ENCODE assay signal across 2 cellular contexts in the genomic region with DNA sequence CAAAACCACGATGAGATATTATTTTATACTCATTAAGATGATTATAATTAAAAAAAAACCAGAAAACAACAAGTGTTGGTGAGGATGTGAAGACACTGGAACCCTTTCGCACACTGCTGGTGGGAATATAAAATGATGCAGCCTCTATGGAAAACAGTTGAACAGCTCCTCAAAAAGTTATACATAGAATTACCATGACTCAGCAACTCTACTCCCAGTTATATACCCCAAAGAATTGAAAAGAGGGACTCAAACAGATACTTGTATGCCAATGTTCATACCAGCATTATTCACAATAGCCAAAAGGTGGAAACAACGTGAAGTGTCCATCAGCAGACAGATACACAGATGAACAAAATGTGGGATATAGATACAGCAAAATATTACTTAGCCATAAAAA.
TF ChIP-seq lines count a peak whose summit lies in the region.

No MANE protein-coding gene starts in this region.

TF ChIP-seq in HepG2, 621 proteins besides CTCF, POLR2A, EP300 and RAD21:
- no peak for TF ChIP-seq ZNF775 (CRISPR knock-in tag; IDR thresholded peaks at IDR 0.05; ENCODE audit: borderline replicate concordance)
- TF ChIP-seq ZNF569 (CRISPR knock-in tag; IDR thresholded peaks at IDR 0.05; ENCODE audit: borderline replicate concordance): no peak
- TF ChIP-seq SUZ12 (IDR thresholded peaks at IDR 0.05; ENCODE audit: low read depth, low read length): no peak
- TF ChIP-seq, protein P1, sequence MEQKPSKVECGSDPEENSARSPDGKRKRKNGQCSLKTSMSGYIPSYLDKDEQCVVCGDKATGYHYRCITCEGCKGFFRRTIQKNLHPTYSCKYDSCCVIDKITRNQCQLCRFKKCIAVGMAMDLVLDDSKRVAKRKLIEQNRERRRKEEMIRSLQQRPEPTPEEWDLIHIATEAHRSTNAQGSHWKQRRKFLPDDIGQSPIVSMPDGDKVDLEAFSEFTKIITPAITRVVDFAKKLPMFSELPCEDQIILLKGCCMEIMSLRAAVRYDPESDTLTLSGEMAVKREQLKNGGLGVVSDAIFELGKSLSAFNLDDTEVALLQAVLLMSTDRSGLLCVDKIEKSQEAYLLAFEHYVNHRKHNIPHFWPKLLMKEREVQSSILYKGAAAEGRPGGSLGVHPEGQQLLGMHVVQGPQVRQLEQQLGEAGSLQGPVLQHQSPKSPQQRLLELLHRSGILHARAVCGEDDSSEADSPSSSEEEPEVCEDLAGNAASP (CRISPR knock-in tag; IDR thresholded peaks at IDR 0.05; ENCODE audit: borderline replicate concordance): no peak
- no peak for TF ChIP-seq ZGPAT (CRISPR knock-in tag; IDR thresholded peaks at IDR 0.05)
- no peak for TF ChIP-seq ZFY (CRISPR knock-in tag; IDR thresholded peaks at IDR 0.05)
- TF ChIP-seq REXO4 (CRISPR knock-in tag; IDR thresholded peaks at IDR 0.05; ENCODE audit: borderline replicate concordance): no peak
- no peak for TF ChIP-seq ZNF430 (CRISPR knock-in tag; IDR thresholded peaks at IDR 0.05)
- no peak for TF ChIP-seq ZNF746 (CRISPR knock-in tag; IDR thresholded peaks at IDR 0.05)
- TF ChIP-seq, protein P2, sequence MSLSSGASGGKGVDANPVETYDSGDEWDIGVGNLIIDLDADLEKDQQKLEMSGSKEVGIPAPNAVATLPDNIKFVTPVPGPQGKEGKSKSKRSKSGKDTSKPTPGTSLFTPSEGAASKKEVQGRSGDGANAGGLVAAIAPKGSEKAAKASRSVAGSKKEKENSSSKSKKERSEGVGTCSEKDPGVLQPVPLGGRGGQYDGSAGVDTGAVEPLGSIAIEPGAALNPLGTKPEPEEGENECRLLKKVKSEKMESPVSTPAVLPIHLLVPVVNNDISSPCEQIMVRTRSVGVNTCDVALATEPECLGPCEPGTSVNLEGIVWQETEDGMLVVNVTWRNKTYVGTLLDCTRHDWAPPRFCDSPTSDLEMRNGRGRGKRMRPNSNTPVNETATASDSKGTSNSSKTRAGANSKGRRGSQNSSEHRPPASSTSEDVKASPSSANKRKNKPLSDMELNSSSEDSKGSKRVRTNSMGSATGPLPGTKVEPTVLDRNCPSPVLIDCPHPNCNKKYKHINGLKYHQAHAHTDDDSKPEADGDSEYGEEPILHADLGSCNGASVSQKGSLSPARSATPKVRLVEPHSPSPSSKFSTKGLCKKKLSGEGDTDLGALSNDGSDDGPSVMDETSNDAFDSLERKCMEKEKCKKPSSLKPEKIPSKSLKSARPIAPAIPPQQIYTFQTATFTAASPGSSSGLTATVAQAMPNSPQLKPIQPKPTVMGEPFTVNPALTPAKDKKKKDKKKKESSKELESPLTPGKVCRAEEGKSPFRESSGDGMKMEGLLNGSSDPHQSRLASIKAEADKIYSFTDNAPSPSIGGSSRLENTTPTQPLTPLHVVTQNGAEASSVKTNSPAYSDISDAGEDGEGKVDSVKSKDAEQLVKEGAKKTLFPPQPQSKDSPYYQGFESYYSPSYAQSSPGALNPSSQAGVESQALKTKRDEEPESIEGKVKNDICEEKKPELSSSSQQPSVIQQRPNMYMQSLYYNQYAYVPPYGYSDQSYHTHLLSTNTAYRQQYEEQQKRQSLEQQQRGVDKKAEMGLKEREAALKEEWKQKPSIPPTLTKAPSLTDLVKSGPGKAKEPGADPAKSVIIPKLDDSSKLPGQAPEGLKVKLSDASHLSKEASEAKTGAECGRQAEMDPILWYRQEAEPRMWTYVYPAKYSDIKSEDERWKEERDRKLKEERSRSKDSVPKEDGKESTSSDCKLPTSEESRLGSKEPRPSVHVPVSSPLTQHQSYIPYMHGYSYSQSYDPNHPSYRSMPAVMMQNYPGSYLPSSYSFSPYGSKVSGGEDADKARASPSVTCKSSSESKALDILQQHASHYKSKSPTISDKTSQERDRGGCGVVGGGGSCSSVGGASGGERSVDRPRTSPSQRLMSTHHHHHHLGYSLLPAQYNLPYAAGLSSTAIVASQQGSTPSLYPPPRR (CRISPR knock-in tag; IDR thresholded peaks at IDR 0.05; ENCODE audit: borderline replicate concordance): no peak
- TF ChIP-seq MAFF (IDR thresholded peaks at IDR 0.05; ENCODE audit: low read depth, low read length): peak; percentile 71
- peak; percentile 60 to 83; a peak in 3 of 4 replicates for TF ChIP-seq MAFK (conservative IDR thresholded peaks at IDR 0.05 in 1 of 2, IDR thresholded peaks at IDR 0.05 in 1 of 2; ENCODE audit: low read length in 2 of 2)
- TF ChIP-seq, protein P3, sequence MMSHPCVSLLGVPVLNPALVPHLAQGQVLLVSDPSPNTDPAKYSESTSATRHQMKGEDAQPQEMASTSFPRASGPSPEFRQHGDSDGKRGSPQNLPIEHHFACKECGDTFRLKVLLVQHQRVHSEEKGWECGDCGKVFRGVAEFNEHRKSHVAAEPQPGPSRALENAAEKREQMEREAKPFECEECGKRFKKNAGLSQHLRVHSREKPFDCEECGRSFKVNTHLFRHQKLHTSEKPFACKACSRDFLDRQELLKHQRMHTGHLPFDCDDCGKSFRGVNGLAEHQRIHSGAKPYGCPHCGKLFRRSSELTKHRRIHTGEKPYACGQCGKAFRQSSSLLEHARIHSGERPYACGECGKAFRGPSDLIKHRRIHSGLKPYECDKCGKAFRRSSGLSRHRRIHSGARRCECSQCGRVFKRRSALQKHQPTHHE (CRISPR knock-in tag; IDR thresholded peaks at IDR 0.05; ENCODE audit: borderline replicate concordance): no peak
- no peak for TF ChIP-seq KDM4B (CRISPR knock-in tag; IDR thresholded peaks at IDR 0.05)
- peak; percentile 69 for TF ChIP-seq NFE2L2 (IDR thresholded peaks at IDR 0.05; ENCODE audit: low read length)

TF ChIP-seq in K562, 482 proteins besides CTCF, POLR2A, EP300 and RAD21 (continues in another document):
- peak; percentile 80 for TF ChIP-seq NFE2 (IDR thresholded peaks at IDR 0.05; ENCODE audit: low read depth)
- TF ChIP-seq RUNX1 (IDR thresholded peaks at IDR 0.05; ENCODE audit: low read depth): no peak
- no peak for TF ChIP-seq MXI1 (IDR thresholded peaks at IDR 0.05; ENCODE audit: low read depth, low read length)
- TF ChIP-seq, protein P4, sequence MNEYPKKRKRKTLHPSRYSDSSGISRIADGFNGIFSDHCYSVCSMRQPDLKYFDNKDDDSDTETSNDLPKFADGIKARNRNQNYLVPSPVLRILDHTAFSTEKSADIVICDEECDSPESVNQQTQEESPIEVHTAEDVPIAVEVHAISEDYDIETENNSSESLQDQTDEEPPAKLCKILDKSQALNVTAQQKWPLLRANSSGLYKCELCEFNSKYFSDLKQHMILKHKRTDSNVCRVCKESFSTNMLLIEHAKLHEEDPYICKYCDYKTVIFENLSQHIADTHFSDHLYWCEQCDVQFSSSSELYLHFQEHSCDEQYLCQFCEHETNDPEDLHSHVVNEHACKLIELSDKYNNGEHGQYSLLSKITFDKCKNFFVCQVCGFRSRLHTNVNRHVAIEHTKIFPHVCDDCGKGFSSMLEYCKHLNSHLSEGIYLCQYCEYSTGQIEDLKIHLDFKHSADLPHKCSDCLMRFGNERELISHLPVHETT (CRISPR knock-in tag; conservative IDR thresholded peaks at IDR 0.05 in 1 of 2, IDR thresholded peaks at IDR 0.05 in 1 of 2): no peak
- no peak for TF ChIP-seq KLF10 (CRISPR knock-in tag; IDR thresholded peaks at IDR 0.05)
- TF ChIP-seq ZNF146 (CRISPR knock-in tag; IDR thresholded peaks at IDR 0.05; ENCODE audit: unreplicated experiment): no peak
- no peak for TF ChIP-seq TFAM (CRISPR knock-in tag; conservative IDR thresholded peaks at IDR 0.05)
- no peak for TF ChIP-seq ZNF586 (CRISPR knock-in tag; conservative IDR thresholded peaks at IDR 0.05)
- no peak for TF ChIP-seq ZSCAN29 (IDR thresholded peaks at IDR 0.05)
- no peak for TF ChIP-seq GTF2E2 (tag; IDR thresholded peaks at IDR 0.05)
- TF ChIP-seq MAFF (IDR thresholded peaks at IDR 0.05; ENCODE audit: low read length): peak; percentile 92
- TF ChIP-seq FOXK1 (CRISPR knock-in tag; IDR thresholded peaks at IDR 0.05; ENCODE audit: borderline replicate concordance): no peak
- no peak for TF ChIP-seq MBD1 (CRISPR knock-in tag; IDR thresholded peaks at IDR 0.05)
- TF ChIP-seq TAF7 (tag; IDR thresholded peaks at IDR 0.05): no peak
- TF ChIP-seq PTBP1 (IDR thresholded peaks at IDR 0.05; ENCODE audit: low read depth, low read length): no peak
- TF ChIP-seq PHB2 (IDR thresholded peaks at IDR 0.05; ENCODE audit: low read depth): no peak
- TF ChIP-seq ZKSCAN3 (CRISPR knock-in tag; IDR thresholded peaks at IDR 0.05): no peak
- no peak for TF ChIP-seq ZNF197 (CRISPR knock-in tag; IDR thresholded peaks at IDR 0.05; ENCODE audit: low read depth)
- TF ChIP-seq, protein P5, sequence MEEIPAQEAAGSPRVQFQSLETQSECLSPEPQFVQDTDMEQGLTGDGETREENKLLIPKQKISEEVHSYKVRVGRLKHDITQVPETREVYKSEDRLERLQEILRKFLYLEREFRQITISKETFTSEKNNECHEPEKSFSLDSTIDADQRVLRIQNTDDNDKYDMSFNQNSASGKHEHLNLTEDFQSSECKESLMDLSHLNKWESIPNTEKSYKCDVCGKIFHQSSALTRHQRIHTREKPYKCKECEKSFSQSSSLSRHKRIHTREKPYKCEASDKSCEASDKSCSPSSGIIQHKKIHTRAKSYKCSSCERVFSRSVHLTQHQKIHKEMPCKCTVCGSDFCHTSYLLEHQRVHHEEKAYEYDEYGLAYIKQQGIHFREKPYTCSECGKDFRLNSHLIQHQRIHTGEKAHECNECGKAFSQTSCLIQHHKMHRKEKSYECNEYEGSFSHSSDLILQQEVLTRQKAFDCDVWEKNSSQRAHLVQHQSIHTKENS (CRISPR knock-in tag; IDR thresholded peaks at IDR 0.05): no peak
- no peak for TF ChIP-seq ARHGAP35 (IDR thresholded peaks at IDR 0.05; ENCODE audit: partially characterized antibody)
- TF ChIP-seq ARID1B (IDR thresholded peaks at IDR 0.05): 0 out of 2 replicates have a peak, but pooled peaks have one; percentile 7
- no peak for TF ChIP-seq CLOCK (CRISPR knock-in tag; IDR thresholded peaks at IDR 0.05; ENCODE audit: borderline replicate concordance)
- peak; percentile 55 for TF ChIP-seq DACH1 (IDR thresholded peaks at IDR 0.05; ENCODE audit: partially characterized antibody)
- no peak for TF ChIP-seq U2AF1 (optimal IDR thresholded peaks at IDR 0.05; ENCODE audit: low read depth, low read length)
- TF ChIP-seq BRD4 (IDR thresholded peaks at IDR 0.05): no peak
- TF ChIP-seq, protein P6, sequence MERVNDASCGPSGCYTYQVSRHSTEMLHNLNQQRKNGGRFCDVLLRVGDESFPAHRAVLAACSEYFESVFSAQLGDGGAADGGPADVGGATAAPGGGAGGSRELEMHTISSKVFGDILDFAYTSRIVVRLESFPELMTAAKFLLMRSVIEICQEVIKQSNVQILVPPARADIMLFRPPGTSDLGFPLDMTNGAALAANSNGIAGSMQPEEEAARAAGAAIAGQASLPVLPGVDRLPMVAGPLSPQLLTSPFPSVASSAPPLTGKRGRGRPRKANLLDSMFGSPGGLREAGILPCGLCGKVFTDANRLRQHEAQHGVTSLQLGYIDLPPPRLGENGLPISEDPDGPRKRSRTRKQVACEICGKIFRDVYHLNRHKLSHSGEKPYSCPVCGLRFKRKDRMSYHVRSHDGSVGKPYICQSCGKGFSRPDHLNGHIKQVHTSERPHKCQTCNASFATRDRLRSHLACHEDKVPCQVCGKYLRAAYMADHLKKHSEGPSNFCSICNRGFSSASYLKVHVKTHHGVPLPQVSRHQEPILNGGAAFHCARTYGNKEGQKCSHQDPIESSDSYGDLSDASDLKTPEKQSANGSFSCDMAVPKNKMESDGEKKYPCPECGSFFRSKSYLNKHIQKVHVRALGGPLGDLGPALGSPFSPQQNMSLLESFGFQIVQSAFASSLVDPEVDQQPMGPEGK (CRISPR knock-in tag; IDR thresholded peaks at IDR 0.05; ENCODE audit: borderline replicate concordance): no peak
- no peak for TF ChIP-seq TAF15 (IDR thresholded peaks at IDR 0.05; ENCODE audit: low read depth, low read length)
- TF ChIP-seq NFE2L1 (tag; IDR thresholded peaks at IDR 0.05; ENCODE audit: borderline replicate concordance, low read depth): peak; percentile 68
- no peak for TF ChIP-seq MITF (IDR thresholded peaks at IDR 0.05)
- TF ChIP-seq ZNF551 (CRISPR knock-in tag; IDR thresholded peaks at IDR 0.05): no peak
